Comparison of ENCODE assay signal across 1 cellular context in the genomic region with DNA sequence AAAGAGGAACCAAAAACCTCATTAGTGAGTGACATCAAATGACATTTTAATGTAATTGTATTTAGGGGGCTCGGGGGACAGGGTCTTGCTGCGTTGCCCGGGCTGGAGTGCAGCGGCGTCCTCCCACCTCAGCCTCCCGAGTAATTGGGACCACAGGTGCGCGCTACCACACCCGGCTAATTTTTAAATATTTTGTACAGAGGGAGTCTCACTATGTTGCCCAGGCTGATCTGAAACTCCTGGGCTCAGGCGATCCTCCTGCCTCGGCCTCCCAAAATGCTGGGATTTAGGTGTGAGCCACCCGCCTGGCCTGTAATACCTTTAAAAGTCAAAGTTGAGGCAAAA.
TF ChIP-seq lines count a peak whose summit lies in the region.

No MANE protein-coding gene starts in this region.

TF ChIP-seq in GM12878, 131 proteins besides CTCF, POLR2A, EP300 and RAD21:
- TF ChIP-seq MYB (IDR thresholded peaks at IDR 0.05; ENCODE audit: borderline replicate concordance, low read depth, low read length) (no peak), KLF5 (IDR thresholded peaks at IDR 0.05; ENCODE audit: partially characterized antibody) (no peak), YY1 (IDR thresholded peaks at IDR 0.05; ENCODE audit: low read depth, low read length) (0 out of 2 replicates have a peak, but pooled peaks have one; percentile 3), MTA2 (IDR thresholded peaks at IDR 0.05; ENCODE audit: low read depth) (peak; percentile 61; the same call in 1 of the 2 replicates), FOS (IDR thresholded peaks at IDR 0.05; ENCODE audit: borderline replicate concordance, extremely low read depth, insufficient read length) (no peak), SRF (IDR thresholded peaks at IDR 0.05; ENCODE audit: low read depth in 2 of 2, low read length in 2 of 2) (no peak), SMARCA5 (IDR thresholded peaks at IDR 0.05) (peak; percentile 64; the same call in 1 of the 2 replicates)
- TF ChIP-seq, protein P1, sequence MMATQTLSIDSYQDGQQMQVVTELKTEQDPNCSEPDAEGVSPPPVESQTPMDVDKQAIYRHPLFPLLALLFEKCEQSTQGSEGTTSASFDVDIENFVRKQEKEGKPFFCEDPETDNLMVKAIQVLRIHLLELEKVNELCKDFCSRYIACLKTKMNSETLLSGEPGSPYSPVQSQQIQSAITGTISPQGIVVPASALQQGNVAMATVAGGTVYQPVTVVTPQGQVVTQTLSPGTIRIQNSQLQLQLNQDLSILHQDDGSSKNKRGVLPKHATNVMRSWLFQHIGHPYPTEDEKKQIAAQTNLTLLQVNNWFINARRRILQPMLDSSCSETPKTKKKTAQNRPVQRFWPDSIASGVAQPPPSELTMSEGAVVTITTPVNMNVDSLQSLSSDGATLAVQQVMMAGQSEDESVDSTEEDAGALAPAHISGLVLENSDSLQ (IDR thresholded peaks at IDR 0.05) = peak; percentile 15; the same call in 1 of the 2 replicates
- TF ChIP-seq, protein P2, sequence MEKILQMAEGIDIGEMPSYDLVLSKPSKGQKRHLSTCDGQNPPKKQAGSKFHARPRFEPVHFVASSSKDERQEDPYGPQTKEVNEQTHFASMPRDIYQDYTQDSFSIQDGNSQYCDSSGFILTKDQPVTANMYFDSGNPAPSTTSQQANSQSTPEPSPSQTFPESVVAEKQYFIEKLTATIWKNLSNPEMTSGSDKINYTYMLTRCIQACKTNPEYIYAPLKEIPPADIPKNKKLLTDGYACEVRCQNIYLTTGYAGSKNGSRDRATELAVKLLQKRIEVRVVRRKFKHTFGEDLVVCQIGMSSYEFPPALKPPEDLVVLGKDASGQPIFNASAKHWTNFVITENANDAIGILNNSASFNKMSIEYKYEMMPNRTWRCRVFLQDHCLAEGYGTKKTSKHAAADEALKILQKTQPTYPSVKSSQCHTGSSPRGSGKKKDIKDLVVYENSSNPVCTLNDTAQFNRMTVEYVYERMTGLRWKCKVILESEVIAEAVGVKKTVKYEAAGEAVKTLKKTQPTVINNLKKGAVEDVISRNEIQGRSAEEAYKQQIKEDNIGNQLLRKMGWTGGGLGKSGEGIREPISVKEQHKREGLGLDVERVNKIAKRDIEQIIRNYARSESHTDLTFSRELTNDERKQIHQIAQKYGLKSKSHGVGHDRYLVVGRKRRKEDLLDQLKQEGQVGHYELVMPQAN (conservative IDR thresholded peaks at IDR 0.05) = 0 out of 2 replicates have a peak, but pooled peaks have one; percentile 12
- TF ChIP-seq, protein P3, sequence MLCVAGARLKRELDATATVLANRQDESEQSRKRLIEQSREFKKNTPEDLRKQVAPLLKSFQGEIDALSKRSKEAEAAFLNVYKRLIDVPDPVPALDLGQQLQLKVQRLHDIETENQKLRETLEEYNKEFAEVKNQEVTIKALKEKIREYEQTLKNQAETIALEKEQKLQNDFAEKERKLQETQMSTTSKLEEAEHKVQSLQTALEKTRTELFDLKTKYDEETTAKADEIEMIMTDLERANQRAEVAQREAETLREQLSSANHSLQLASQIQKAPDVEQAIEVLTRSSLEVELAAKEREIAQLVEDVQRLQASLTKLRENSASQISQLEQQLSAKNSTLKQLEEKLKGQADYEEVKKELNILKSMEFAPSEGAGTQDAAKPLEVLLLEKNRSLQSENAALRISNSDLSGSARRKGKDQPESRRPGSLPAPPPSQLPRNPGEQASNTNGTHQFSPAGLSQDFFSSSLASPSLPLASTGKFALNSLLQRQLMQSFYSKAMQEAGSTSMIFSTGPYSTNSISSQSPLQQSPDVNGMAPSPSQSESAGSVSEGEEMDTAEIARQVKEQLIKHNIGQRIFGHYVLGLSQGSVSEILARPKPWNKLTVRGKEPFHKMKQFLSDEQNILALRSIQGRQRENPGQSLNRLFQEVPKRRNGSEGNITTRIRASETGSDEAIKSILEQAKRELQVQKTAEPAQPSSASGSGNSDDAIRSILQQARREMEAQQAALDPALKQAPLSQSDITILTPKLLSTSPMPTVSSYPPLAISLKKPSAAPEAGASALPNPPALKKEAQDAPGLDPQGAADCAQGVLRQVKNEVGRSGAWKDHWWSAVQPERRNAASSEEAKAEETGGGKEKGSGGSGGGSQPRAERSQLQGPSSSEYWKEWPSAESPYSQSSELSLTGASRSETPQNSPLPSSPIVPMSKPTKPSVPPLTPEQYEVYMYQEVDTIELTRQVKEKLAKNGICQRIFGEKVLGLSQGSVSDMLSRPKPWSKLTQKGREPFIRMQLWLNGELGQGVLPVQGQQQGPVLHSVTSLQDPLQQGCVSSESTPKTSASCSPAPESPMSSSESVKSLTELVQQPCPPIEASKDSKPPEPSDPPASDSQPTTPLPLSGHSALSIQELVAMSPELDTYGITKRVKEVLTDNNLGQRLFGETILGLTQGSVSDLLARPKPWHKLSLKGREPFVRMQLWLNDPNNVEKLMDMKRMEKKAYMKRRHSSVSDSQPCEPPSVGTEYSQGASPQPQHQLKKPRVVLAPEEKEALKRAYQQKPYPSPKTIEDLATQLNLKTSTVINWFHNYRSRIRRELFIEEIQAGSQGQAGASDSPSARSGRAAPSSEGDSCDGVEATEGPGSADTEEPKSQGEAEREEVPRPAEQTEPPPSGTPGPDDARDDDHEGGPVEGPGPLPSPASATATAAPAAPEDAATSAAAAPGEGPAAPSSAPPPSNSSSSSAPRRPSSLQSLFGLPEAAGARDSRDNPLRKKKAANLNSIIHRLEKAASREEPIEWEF (IDR thresholded peaks at IDR 0.05; ENCODE audit: insufficient replicate concordance, low read depth, low read length) = no peak
- TF ChIP-seq, protein P4, sequence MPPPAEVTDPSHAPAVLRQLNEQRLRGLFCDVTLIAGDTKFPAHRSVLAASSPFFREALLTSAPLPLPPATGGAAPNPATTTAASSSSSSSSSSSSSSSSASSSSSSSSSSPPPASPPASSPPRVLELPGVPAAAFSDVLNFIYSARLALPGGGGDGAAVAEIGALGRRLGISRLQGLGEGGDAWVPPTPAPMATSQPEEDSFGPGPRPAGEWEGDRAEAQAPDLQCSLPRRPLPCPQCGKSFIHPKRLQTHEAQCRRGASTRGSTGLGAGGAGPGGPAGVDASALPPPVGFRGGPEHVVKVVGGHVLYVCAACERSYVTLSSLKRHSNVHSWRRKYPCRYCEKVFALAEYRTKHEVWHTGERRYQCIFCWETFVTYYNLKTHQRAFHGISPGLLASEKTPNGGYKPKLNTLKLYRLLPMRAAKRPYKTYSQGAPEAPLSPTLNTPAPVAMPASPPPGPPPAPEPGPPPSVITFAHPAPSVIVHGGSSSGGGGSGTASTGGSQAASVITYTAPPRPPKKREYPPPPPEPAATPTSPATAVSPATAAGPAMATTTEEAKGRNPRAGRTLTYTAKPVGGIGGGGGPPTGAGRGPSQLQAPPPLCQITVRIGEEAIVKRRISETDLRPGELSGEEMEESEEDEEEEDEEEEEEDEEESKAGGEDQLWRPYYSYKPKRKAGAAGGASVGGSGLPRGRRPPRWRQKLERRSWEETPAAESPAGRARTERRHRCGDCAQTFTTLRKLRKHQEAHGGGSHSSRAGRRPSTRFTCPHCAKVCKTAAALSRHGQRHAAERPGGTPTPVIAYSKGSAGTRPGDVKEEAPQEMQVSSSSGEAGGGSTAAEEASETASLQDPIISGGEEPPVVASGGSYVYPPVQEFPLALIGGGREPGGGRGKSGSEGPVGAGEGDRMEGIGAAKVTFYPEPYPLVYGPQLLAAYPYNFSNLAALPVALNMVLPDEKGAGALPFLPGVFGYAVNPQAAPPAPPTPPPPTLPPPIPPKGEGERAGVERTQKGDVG (CRISPR knock-in tag; IDR thresholded peaks at IDR 0.05) = no peak
TF ChIP-seq in GM12878: peak in this region for 5.
